ENCODE assay signal across 8 cellular contexts in genomic region chr16:84116720-84117481, GRCh38. TPM values are rescaled to one million over a fixed set of nuclear protein-coding genes. Genes with fewer than 3 reads are reported as not detected.
DNase-seq lines count a peak whose midpoint lies in the region; ATAC-seq, FAIRE-seq and TF ChIP-seq lines count a peak whose summit lies in the region.

Gene MBTPS1, minus strand, starts transcription at chr16:84116942. Its CDS starts 15,159 bp downstream, at chr16:84101783.

- ATAC-seq in HG02885 (IDR thresholded peaks at IDR 0.05; ENCODE audit: poor library complexity, unreplicated experiment), result peak; percentile 91
- ATAC-seq in left ventricle myocardium superior, result peak; percentile 98
- ATAC-seq in psoas muscle, result peak; percentile 97 to 99 (median 98)

- no peak for TF ChIP-seq CTCF in psoas muscle (IDR thresholded peaks at IDR 0.05)

- 0 to 1% (median 0%) methylated on average over 63 to 93 of the region's 93 CpGs for WGBS in psoas muscle, 3 donors

- TF ChIP-seq POLR2A in GM15510 (IDR thresholded peaks at IDR 0.05; ENCODE audit: borderline replicate concordance, extremely low read depth, insufficient read length), result peak; percentile 82

- peaks cover 22% of the 10 kb centered on the region for H3K4me1 ChIP-seq in psoas muscle

- peaks cover 20% of the 10 kb centered on the region for H3K4me1 Mint-ChIP-seq in T-helper 1 cell treated with Interleukin-12 subunit alpha and Interleukin-12 subunit beta and Interleukin-4 antibody, amounts not matched to agents 30 μg/mL and 1 μg/mL, for 36 hours (ENCODE audit: low read depth)

- peak; percentile 94 for FAIRE-seq in urothelium cell line (lab: Jason Lieb, UNC)

- peak within 1 kb of the TSS; percentile 90 for H3K27ac ChIP-seq in psoas muscle

- no peaks in the 10 kb centered on the region for H3K27me3 ChIP-seq in psoas muscle (ENCODE audit: insufficient read depth in 3 of 3, low read length in 2 of 3)

- H3K36me3 ChIP-seq in psoas muscle (ENCODE audit: insufficient read depth in 1 of 2, low read depth in 1 of 2), result peaks cover 0 to 10% of the 10 kb centered on the region in 2 donors

- no peaks in the 10 kb centered on the region for H3K36me3 Mint-ChIP-seq in T-helper 1 cell treated with Interleukin-12 subunit alpha and Interleukin-12 subunit beta and Interleukin-4 antibody, amounts not matched to agents 30 μg/mL and 1 μg/mL, for 36 hours (ENCODE audit: low read depth)

- peak; percentile 83 for DNase-seq in NCI-H1694 (lab: John Stamatoyannopoulos, UW)
- peak; percentile 65 to 99 (median 94) for DNase-seq in amygdala (lab: John Stamatoyannopoulos, UW)
- DNase-seq in left ventricle myocardium superior, result peak; percentile 100
- DNase-seq in psoas muscle, result peak; percentile 99
- DNase-seq in urothelium cell line (ENCODE audit: low spot score), result peak; percentile 99

- H3K4me3 ChIP-seq in psoas muscle, result peak within 1 kb of the TSS; percentile 77

- peak within 1 kb of the TSS; percentile 91 for H3K4me3 Mint-ChIP-seq in T-helper 1 cell treated with Interleukin-12 subunit alpha and Interleukin-12 subunit beta and Interleukin-4 antibody, amounts not matched to agents 30 μg/mL and 1 μg/mL, for 36 hours

- H3K27ac Mint-ChIP-seq in T-helper 1 cell treated with Interleukin-12 subunit alpha and Interleukin-12 subunit beta and Interleukin-4 antibody, amounts not matched to agents 30 μg/mL and 1 μg/mL, for 36 hours, result peak within 1 kb of the TSS; percentile 90

- no peaks in the 10 kb centered on the region for H3K27me3 Mint-ChIP-seq in T-helper 1 cell treated with Interleukin-12 subunit alpha and Interleukin-12 subunit beta and Interleukin-4 antibody, amounts not matched to agents 30 μg/mL and 1 μg/mL, for 36 hours (ENCODE audit: low read depth)

- H3K9me3 ChIP-seq in psoas muscle, result no peaks in the 10 kb centered on the region

- intact Hi-C loops in left ventricle myocardium superior (cut with micrococcal nuclease), result no loop called here
- intact Hi-C loops in psoas muscle (cut with DNase I), result no loop called here

- no peaks in the 10 kb centered on the region for H3K9me3 Mint-ChIP-seq in T-helper 1 cell treated with Interleukin-12 subunit alpha and Interleukin-12 subunit beta and Interleukin-4 antibody, amounts not matched to agents 30 μg/mL and 1 μg/mL, for 36 hours

RNA-seq across cellular contexts. Expression of gene MBTPS1, which starts in this region (rescaled TPM):
- total RNA-seq in left ventricle myocardium superior, result 80.8 TPM
- 10 to 100 TPM; 27.0 to 31.8 (median 29.1) TPM for total RNA-seq in psoas muscle
- polyA plus RNA-seq in psoas muscle, result 10 to 100 TPM; 18.6 to 30.9 (median 20.1) TPM

Comparison
In these comparisons a context has a peak if more than half of its experiments do, and no peak if none do; other contexts are left out.
1. Peak in every context shown above with its lines: DNase-seq, ATAC-seq, H3K4me3 ChIP-seq and H3K27ac ChIP-seq.